ENCODE assay signal across 27 cellular contexts in the genomic region with DNA sequence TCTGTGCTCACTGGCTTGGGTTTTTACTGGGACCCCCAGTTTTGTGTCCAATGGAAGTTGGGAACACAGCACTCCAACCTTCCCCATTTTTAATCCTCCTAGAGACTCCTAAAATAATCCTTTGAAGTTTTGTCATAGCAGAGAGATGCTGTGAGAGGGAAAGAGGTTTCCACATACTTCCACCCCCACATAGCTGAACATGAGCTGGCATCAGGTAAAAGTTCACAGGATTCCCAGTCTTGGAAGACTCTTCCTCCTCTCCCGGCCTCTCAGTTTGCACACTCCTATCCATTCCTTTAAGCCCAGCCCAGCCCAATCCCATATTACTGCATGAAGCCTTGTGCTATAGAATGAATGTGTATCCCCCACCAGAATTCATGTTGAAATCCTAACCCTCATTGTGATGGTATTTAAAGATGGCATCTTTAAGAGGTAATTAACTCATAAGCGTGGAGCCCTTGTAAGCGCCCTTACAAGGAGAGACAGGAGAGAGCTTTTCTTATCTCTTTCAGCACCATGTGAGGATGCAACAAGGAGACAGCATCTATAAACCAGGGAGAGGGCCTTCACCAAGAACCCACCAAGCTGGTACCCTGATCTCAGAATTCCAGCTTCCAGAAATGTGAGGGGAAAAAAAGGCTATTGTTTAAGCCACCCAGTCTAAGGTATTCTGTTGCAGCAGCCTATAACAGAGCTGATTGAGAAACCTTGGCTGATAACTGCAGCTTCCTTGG. TPM values are rescaled to one million over a fixed set of nuclear protein-coding genes. Genes with fewer than 3 reads are reported as not detected.
"Had no signal": no experiment of that assay in that cellular context is flagged by ENCODE, and none has a peak within 500 bp of the region (broad histone marks: within the 10 kb centered on the region; RNA-seq: fewer than 3 reads in every experiment).

No MANE protein-coding gene starts in this region.

- DNase-seq: colonic mucosa; cortex of kidney; effector CD8-positive, alpha-beta T cell; effector memory CD8-positive, alpha-beta T cell; endodermal cell; erythroblast; esophagus squamous epithelium; foreskin fibroblast; foreskin melanocyte; gastrocnemius medialis; glutamatergic neuron; heart right ventricle; hippocampal formation; left cardiac atrium; left lung; left ventricle myocardium superior; lower lobe of right lung; mesenchymal stem cell; mucosa of descending colon had no signal

- H3K9me3 Mint-ChIP-seq: dendritic cell treated with granulocyte-macrophage colony-stimulating factor and Interleukin-4, amounts not matched to agents 40 ng/mL and 50 ng/mL, for 4 days; effector memory CD8-positive, alpha-beta T cell; endodermal cell; mesothelial cell of epicardium had no signal

- H3K27ac Mint-ChIP-seq: dendritic cell treated with granulocyte-macrophage colony-stimulating factor and Interleukin-4, amounts not matched to agents 40 ng/mL and 50 ng/mL, for 4 days; effector memory CD8-positive, alpha-beta T cell; endodermal cell; mesothelial cell of epicardium had no signal

- H3K36me3 ChIP-seq: colonic mucosa, esophagus squamous epithelium, gastrocnemius medialis, heart right ventricle, left lung, lower lobe of right lung had no signal

- H3K4me1 Mint-ChIP-seq: endodermal cell, mesothelial cell of epicardium had no signal

- H3K27me3 ChIP-seq: colonic mucosa had no signal

- H3K36me3 Mint-ChIP-seq: mesothelial cell of epicardium had no signal

- H3K4me3 ChIP-seq: colonic mucosa, esophagus squamous epithelium, gastrocnemius medialis, heart right ventricle, left lung, lower lobe of right lung, mucosa of descending colon had no signal

- H3K4me1 ChIP-seq: colonic mucosa, esophagus squamous epithelium, gastrocnemius medialis, heart right ventricle, left lung, lower lobe of right lung had no signal

- H3K9me3 ChIP-seq: colonic mucosa, esophagus squamous epithelium, gastrocnemius medialis, heart right ventricle, left lung, lower lobe of right lung, mucosa of descending colon had no signal

- H3K4me3 Mint-ChIP-seq: dendritic cell treated with granulocyte-macrophage colony-stimulating factor and Interleukin-4, amounts not matched to agents 40 ng/mL and 50 ng/mL, for 4 days; effector memory CD8-positive, alpha-beta T cell; endodermal cell; mesothelial cell of epicardium had no signal

- H3K27ac ChIP-seq: colonic mucosa, epithelial cell of prostate, esophagus squamous epithelium, gastrocnemius medialis, heart right ventricle, left lung, lower lobe of right lung had no signal

- ATAC-seq: effector memory CD8-positive, alpha-beta T cell; esophagus mucosa; gastrocnemius medialis; heart right ventricle; left cardiac atrium; left lung; left ventricle myocardium superior; lower lobe of right lung; mucosa of descending colon had no signal

RNA-seq across cellular contexts. Expression of a gene that starts 22.4 kb away (rescaled TPM):
- total RNA-seq: dermis microvascular lymphatic vessel endothelial cell, esophagus mucosa, gastrocnemius medialis, glomerular endothelial cell, left ventricle myocardium superior, lower lobe of right lung, lung microvascular endothelial cell had no signal
- polyA plus RNA-seq: keratinocyte had no signal
